In the genomic region with DNA sequence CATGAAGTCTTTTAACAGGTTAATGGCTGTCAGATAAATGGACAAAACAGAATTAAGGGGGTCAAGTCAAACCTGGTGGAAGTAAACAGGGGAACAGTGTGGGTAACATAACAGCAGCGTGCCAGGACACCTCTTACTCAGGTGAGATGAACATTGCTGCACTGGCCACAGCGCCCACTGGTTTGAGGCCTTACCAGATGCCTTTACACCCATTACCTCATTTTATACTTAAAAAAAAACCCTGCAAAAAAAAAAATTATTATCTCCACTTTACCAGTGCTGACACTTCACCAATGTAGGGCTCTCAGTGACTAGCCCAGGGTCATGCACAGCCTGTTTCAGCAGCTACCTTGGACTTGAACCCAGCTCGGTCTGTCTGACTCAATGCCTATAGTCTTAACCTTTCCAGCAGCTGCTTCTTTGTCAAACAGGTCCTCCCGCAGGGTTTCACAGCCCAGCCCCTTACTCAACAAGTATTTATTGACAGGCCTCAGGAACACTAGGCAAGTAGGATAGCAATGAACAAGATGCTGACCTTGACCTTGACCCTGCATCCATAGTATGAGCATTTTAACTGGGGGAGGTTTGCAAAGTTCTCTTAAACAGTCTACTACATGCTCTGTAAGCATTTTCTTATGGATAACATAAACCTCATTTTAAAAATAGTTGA, we compare ENCODE assay signal across 2 cellular contexts.
TF ChIP-seq lines count a peak whose summit lies in the region.

No MANE protein-coding gene starts in this region.

TF ChIP-seq in HepG2, 621 proteins besides CTCF, POLR2A, EP300 and RAD21 (continues in another document):
- TF ChIP-seq POLR2G (IDR thresholded peaks at IDR 0.05; ENCODE audit: low read depth, low read length) (no peak), GATAD2A (CRISPR knock-in tag; IDR thresholded peaks at IDR 0.05) (0 out of 2 replicates have a peak, but pooled peaks have one; percentile 16), TGIF2 (CRISPR knock-in tag; IDR thresholded peaks at IDR 0.05) (no peak), AGO1 (IDR thresholded peaks at IDR 0.05; ENCODE audit: low read depth, low read length, poor library complexity, severe bottlenecking) (no peak), ZNF598 (CRISPR knock-in tag; IDR thresholded peaks at IDR 0.05; ENCODE audit: borderline replicate concordance) (no peak), NCOR1 (IDR thresholded peaks at IDR 0.05; ENCODE audit: borderline replicate concordance, low read length) (peak; percentile 89; the same call in 1 of the 2 replicates), RARA (CRISPR knock-in tag; IDR thresholded peaks at IDR 0.05) (peak; percentile 74), ZC3H4 (CRISPR knock-in tag; IDR thresholded peaks at IDR 0.05; ENCODE audit: borderline replicate concordance) (no peak), ZSCAN31 (CRISPR knock-in tag; IDR thresholded peaks at IDR 0.05; ENCODE audit: low read depth) (no peak), NR2F6 (IDR thresholded peaks at IDR 0.05) (peak; percentile 83), NR2F6 (CRISPR knock-in tag; IDR thresholded peaks at IDR 0.05) (peak; percentile 74), RARG (CRISPR knock-in tag; IDR thresholded peaks at IDR 0.05; ENCODE audit: low read depth) (no peak), NCOA2 (CRISPR knock-in tag; IDR thresholded peaks at IDR 0.05) (no peak), ZNF234 (CRISPR knock-in tag; conservative IDR thresholded peaks at IDR 0.05) (no peak), ZNF768 (CRISPR knock-in tag; IDR thresholded peaks at IDR 0.05) (no peak), ZFP90 (CRISPR knock-in tag; IDR thresholded peaks at IDR 0.05; ENCODE audit: borderline replicate concordance) (no peak), U2AF2 (IDR thresholded peaks at IDR 0.05; ENCODE audit: low read depth, low read length) (no peak), MYC (CRISPR knock-in tag; IDR thresholded peaks at IDR 0.05; ENCODE audit: borderline replicate concordance) (no peak)
- TF ChIP-seq, protein P1, sequence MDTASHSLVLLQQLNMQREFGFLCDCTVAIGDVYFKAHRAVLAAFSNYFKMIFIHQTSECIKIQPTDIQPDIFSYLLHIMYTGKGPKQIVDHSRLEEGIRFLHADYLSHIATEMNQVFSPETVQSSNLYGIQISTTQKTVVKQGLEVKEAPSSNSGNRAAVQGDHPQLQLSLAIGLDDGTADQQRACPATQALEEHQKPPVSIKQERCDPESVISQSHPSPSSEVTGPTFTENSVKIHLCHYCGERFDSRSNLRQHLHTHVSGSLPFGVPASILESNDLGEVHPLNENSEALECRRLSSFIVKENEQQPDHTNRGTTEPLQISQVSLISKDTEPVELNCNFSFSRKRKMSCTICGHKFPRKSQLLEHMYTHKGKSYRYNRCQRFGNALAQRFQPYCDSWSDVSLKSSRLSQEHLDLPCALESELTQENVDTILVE (CRISPR knock-in tag; IDR thresholded peaks at IDR 0.05): no peak
- TF ChIP-seq, protein P2, sequence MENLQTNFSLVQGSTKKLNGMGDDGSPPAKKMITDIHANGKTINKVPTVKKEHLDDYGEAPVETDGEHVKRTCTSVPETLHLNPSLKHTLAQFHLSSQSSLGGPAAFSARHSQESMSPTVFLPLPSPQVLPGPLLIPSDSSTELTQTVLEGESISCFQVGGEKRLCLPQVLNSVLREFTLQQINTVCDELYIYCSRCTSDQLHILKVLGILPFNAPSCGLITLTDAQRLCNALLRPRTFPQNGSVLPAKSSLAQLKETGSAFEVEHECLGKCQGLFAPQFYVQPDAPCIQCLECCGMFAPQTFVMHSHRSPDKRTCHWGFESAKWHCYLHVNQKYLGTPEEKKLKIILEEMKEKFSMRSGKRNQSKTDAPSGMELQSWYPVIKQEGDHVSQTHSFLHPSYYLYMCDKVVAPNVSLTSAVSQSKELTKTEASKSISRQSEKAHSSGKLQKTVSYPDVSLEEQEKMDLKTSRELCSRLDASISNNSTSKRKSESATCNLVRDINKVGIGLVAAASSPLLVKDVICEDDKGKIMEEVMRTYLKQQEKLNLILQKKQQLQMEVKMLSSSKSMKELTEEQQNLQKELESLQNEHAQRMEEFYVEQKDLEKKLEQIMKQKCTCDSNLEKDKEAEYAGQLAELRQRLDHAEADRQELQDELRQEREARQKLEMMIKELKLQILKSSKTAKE (CRISPR knock-in tag; IDR thresholded peaks at IDR 0.05; ENCODE audit: borderline replicate concordance): peak; percentile 36; the same call in 1 of the 2 replicates
- TF ChIP-seq, protein P3, sequence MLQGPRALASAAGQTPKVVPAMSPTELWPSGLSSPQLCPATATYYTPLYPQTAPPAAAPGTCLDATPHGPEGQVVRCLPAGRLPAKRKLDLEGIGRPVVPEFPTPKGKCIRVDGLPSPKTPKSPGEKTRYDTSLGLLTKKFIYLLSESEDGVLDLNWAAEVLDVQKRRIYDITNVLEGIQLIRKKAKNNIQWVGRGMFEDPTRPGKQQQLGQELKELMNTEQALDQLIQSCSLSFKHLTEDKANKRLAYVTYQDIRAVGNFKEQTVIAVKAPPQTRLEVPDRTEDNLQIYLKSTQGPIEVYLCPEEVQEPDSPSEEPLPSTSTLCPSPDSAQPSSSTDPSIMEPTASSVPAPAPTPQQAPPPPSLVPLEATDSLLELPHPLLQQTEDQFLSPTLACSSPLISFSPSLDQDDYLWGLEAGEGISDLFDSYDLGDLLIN (CRISPR knock-in tag; IDR thresholded peaks at IDR 0.05; ENCODE audit: borderline replicate concordance): no peak
- TF ChIP-seq, protein P4, sequence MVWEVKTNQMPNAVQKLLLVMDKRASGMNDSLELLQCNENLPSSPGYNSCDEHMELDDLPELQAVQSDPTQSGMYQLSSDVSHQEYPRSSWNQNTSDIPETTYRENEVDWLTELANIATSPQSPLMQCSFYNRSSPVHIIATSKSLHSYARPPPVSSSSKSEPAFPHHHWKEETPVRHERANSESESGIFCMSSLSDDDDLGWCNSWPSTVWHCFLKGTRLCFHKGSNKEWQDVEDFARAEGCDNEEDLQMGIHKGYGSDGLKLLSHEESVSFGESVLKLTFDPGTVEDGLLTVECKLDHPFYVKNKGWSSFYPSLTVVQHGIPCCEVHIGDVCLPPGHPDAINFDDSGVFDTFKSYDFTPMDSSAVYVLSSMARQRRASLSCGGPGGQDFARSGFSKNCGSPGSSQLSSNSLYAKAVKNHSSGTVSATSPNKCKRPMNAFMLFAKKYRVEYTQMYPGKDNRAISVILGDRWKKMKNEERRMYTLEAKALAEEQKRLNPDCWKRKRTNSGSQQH (CRISPR knock-in tag; IDR thresholded peaks at IDR 0.05; ENCODE audit: low read depth): no peak
- TF ChIP-seq, protein P5, sequence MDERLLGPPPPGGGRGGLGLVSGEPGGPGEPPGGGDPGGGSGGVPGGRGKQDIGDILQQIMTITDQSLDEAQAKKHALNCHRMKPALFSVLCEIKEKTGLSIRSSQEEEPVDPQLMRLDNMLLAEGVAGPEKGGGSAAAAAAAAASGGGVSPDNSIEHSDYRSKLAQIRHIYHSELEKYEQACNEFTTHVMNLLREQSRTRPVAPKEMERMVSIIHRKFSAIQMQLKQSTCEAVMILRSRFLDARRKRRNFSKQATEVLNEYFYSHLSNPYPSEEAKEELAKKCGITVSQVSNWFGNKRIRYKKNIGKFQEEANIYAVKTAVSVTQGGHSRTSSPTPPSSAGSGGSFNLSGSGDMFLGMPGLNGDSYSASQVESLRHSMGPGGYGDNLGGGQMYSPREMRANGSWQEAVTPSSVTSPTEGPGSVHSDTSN (CRISPR knock-in tag; IDR thresholded peaks at IDR 0.05): no peak

TF ChIP-seq in K562, 482 proteins besides CTCF, POLR2A, EP300 and RAD21:
- TF ChIP-seq ESRRA (IDR thresholded peaks at IDR 0.05; ENCODE audit: borderline replicate concordance, low read depth): 0 out of 2 replicates have a peak, but pooled peaks have one; percentile 38
- TF ChIP-seq, protein P6, sequence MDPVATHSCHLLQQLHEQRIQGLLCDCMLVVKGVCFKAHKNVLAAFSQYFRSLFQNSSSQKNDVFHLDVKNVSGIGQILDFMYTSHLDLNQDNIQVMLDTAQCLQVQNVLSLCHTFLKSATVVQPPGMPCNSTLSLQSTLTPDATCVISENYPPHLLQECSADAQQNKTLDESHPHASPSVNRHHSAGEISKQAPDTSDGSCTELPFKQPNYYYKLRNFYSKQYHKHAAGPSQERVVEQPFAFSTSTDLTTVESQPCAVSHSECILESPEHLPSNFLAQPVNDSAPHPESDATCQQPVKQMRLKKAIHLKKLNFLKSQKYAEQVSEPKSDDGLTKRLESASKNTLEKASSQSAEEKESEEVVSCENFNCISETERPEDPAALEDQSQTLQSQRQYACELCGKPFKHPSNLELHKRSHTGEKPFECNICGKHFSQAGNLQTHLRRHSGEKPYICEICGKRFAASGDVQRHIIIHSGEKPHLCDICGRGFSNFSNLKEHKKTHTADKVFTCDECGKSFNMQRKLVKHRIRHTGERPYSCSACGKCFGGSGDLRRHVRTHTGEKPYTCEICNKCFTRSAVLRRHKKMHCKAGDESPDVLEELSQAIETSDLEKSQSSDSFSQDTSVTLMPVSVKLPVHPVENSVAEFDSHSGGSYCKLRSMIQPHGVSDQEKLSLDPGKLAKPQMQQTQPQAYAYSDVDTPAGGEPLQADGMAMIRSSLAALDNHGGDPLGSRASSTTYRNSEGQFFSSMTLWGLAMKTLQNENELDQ (CRISPR knock-in tag; IDR thresholded peaks at IDR 0.05; ENCODE audit: borderline replicate concordance): no peak
